1 cellular context compared by ENCODE assay signal in the genomic region with DNA sequence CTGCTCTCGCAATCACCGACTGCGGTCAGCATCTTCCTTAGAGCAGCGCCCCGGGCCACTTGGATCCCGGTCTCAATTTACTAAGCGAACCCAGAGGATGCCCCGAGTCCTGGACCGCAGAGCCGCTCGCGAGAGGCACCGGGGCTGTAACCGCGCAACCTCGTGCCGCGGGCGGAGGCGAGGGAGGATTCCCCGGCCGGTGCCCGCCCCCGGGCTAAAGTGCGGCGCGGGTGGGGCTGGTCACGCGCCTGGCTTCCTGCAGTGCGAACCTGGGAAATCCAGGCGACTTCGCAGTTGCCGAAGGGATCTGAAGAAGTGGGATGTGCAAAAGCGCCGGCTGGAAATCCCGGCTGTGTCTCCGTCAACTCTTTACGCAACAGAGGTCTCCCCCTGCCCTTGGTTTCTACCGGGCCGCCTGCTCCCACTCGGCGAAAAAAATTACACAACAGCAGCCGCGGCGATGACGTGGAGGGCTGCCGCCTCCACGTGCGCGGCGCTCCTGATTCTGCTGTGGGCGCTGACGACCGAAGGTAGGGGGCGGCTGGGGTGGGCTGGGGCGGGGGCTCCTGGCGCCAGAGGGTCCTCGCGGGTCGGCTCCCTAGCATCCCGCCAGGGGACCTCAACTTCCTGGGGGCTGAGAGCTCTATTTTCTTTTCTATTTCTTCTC.
A peak's percentile ranks its signal among the peaks of the same experiment; 100 is the strongest.
TF ChIP-seq lines count a peak whose summit lies in the region.

TSS of gene NCR3LG1 (plus strand) at position 291 of the 667 bp plus-strand sequence. CDS start at position 461, 170 bp downstream.

TF ChIP-seq in HepG2, 621 proteins besides CTCF, POLR2A, EP300 and RAD21 (continued from another document and continues in another):
- TF ChIP-seq, protein P1, sequence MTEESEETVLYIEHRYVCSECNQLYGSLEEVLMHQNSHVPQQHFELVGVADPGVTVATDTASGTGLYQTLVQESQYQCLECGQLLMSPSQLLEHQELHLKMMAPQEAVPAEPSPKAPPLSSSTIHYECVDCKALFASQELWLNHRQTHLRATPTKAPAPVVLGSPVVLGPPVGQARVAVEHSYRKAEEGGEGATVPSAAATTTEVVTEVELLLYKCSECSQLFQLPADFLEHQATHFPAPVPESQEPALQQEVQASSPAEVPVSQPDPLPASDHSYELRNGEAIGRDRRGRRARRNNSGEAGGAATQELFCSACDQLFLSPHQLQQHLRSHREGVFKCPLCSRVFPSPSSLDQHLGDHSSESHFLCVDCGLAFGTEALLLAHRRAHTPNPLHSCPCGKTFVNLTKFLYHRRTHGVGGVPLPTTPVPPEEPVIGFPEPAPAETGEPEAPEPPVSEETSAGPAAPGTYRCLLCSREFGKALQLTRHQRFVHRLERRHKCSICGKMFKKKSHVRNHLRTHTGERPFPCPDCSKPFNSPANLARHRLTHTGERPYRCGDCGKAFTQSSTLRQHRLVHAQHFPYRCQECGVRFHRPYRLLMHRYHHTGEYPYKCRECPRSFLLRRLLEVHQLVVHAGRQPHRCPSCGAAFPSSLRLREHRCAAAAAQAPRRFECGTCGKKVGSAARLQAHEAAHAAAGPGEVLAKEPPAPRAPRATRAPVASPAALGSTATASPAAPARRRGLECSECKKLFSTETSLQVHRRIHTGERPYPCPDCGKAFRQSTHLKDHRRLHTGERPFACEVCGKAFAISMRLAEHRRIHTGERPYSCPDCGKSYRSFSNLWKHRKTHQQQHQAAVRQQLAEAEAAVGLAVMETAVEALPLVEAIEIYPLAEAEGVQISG (CRISPR knock-in tag; IDR thresholded peaks at IDR 0.05) = no peak; the same call in 1 of the 2 replicates
- TF ChIP-seq PITX1 (CRISPR knock-in tag; IDR thresholded peaks at IDR 0.05) (peak; percentile 74), ZNF260 (CRISPR knock-in tag; IDR thresholded peaks at IDR 0.05; ENCODE audit: borderline replicate concordance, low read depth) (no peak), NFE2 (CRISPR knock-in tag; IDR thresholded peaks at IDR 0.05) (no peak), AFF4 (CRISPR knock-in tag; IDR thresholded peaks at IDR 0.05) (no peak), ZBTB3 (CRISPR knock-in tag; IDR thresholded peaks at IDR 0.05; ENCODE audit: borderline replicate concordance, low read depth) (no peak; the same call in 1 of the 2 replicates), KAT8 (CRISPR knock-in tag; IDR thresholded peaks at IDR 0.05) (peak; percentile 46; the same call in 1 of the 2 replicates), ZNF550 (CRISPR knock-in tag; IDR thresholded peaks at IDR 0.05; ENCODE audit: borderline replicate concordance) (peak; percentile 75; the same call in 1 of the 2 replicates), SETDB1 (CRISPR knock-in tag; IDR thresholded peaks at IDR 0.05; ENCODE audit: borderline replicate concordance) (no peak), SPEN (CRISPR knock-in tag; IDR thresholded peaks at IDR 0.05; ENCODE audit: low read depth) (peak; percentile 51; the same call in 1 of the 2 replicates), ARNTL (CRISPR knock-in tag; IDR thresholded peaks at IDR 0.05) (peak; percentile 91), SIX4 (CRISPR knock-in tag; IDR thresholded peaks at IDR 0.05) (no peak), PRPF4 (IDR thresholded peaks at IDR 0.05; ENCODE audit: low read depth, low read length, poor library complexity, severe bottlenecking) (no peak), PRDM15 (CRISPR knock-in tag; IDR thresholded peaks at IDR 0.05) (peak; percentile 44; the same call in 1 of the 2 replicates)
- TF ChIP-seq, protein P2, sequence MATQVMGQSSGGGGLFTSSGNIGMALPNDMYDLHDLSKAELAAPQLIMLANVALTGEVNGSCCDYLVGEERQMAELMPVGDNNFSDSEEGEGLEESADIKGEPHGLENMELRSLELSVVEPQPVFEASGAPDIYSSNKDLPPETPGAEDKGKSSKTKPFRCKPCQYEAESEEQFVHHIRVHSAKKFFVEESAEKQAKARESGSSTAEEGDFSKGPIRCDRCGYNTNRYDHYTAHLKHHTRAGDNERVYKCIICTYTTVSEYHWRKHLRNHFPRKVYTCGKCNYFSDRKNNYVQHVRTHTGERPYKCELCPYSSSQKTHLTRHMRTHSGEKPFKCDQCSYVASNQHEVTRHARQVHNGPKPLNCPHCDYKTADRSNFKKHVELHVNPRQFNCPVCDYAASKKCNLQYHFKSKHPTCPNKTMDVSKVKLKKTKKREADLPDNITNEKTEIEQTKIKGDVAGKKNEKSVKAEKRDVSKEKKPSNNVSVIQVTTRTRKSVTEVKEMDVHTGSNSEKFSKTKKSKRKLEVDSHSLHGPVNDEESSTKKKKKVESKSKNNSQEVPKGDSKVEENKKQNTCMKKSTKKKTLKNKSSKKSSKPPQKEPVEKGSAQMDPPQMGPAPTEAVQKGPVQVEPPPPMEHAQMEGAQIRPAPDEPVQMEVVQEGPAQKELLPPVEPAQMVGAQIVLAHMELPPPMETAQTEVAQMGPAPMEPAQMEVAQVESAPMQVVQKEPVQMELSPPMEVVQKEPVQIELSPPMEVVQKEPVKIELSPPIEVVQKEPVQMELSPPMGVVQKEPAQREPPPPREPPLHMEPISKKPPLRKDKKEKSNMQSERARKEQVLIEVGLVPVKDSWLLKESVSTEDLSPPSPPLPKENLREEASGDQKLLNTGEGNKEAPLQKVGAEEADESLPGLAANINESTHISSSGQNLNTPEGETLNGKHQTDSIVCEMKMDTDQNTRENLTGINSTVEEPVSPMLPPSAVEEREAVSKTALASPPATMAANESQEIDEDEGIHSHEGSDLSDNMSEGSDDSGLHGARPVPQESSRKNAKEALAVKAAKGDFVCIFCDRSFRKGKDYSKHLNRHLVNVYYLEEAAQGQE (IDR thresholded peaks at IDR 0.05; ENCODE audit: borderline replicate concordance in 1 of 2, low read depth in 1 of 2, low read length in 2 of 2) = no peak
- TF ChIP-seq, protein P3, sequence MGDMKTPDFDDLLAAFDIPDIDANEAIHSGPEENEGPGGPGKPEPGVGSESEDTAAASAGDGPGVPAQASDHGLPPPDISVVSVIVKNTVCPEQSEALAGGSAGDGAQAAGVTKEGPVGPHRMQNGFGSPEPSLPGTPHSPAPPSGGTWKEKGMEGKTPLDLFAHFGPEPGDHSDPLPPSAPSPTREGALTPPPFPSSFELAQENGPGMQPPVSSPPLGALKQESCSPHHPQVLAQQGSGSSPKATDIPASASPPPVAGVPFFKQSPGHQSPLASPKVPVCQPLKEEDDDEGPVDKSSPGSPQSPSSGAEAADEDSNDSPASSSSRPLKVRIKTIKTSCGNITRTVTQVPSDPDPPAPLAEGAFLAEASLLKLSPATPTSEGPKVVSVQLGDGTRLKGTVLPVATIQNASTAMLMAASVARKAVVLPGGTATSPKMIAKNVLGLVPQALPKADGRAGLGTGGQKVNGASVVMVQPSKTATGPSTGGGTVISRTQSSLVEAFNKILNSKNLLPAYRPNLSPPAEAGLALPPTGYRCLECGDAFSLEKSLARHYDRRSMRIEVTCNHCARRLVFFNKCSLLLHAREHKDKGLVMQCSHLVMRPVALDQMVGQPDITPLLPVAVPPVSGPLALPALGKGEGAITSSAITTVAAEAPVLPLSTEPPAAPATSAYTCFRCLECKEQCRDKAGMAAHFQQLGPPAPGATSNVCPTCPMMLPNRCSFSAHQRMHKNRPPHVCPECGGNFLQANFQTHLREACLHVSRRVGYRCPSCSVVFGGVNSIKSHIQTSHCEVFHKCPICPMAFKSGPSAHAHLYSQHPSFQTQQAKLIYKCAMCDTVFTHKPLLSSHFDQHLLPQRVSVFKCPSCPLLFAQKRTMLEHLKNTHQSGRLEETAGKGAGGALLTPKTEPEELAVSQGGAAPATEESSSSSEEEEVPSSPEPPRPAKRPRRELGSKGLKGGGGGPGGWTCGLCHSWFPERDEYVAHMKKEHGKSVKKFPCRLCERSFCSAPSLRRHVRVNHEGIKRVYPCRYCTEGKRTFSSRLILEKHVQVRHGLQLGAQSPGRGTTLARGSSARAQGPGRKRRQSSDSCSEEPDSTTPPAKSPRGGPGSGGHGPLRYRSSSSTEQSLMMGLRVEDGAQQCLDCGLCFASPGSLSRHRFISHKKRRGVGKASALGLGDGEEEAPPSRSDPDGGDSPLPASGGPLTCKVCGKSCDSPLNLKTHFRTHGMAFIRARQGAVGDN (CRISPR knock-in tag; IDR thresholded peaks at IDR 0.05) = peak; percentile 88
- TF ChIP-seq, protein P4, sequence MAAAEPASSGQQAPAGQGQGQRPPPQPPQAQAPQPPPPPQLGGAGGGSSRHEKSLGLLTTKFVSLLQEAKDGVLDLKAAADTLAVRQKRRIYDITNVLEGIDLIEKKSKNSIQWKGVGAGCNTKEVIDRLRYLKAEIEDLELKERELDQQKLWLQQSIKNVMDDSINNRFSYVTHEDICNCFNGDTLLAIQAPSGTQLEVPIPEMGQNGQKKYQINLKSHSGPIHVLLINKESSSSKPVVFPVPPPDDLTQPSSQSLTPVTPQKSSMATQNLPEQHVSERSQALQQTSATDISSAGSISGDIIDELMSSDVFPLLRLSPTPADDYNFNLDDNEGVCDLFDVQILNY (CRISPR knock-in tag; conservative IDR thresholded peaks at IDR 0.05) = no peak
- TF ChIP-seq, protein P5, sequence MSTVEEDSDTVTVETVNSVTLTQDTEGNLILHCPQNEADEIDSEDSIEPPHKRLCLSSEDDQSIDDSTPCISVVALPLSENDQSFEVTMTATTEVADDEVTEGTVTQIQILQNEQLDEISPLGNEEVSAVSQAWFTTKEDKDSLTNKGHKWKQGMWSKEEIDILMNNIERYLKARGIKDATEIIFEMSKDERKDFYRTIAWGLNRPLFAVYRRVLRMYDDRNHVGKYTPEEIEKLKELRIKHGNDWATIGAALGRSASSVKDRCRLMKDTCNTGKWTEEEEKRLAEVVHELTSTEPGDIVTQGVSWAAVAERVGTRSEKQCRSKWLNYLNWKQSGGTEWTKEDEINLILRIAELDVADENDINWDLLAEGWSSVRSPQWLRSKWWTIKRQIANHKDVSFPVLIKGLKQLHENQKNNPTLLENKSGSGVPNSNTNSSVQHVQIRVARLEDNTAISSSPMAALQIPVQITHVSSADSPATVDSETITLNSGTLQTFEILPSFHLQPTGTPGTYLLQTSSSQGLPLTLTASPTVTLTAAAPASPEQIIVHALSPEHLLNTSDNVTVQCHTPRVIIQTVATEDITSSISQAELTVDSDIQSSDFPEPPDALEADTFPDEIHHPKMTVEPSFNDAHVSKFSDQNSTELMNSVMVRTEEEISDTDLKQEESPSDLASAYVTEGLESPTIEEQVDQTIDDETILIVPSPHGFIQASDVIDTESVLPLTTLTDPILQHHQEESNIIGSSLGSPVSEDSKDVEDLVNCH (CRISPR knock-in tag; IDR thresholded peaks at IDR 0.05) = no peak
- TF ChIP-seq, protein P6, sequence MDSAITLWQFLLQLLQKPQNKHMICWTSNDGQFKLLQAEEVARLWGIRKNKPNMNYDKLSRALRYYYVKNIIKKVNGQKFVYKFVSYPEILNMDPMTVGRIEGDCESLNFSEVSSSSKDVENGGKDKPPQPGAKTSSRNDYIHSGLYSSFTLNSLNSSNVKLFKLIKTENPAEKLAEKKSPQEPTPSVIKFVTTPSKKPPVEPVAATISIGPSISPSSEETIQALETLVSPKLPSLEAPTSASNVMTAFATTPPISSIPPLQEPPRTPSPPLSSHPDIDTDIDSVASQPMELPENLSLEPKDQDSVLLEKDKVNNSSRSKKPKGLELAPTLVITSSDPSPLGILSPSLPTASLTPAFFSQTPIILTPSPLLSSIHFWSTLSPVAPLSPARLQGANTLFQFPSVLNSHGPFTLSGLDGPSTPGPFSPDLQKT (CRISPR knock-in tag; IDR thresholded peaks at IDR 0.05; ENCODE audit: borderline replicate concordance) = no peak
